In the genomic region with DNA sequence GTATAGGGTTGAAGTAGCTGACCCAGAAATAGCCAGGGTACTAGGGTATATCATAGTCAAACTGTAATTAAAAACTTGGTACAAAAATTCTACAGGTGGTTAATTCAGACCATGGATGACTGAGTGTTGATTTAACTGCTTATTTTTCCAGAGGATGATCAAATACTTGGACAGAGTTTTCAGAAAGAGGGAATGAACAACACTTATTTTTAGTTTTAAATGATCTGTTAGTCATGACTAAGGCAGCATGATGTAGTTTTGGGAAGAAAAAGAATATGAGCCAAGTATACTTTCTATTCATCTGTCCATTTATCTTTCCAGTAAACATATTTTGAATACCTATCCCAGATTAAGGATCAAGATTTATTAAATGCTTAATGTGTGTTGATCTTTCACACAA, we compare ENCODE assay signal across 1 cellular context.
TF ChIP-seq lines count a peak whose summit lies in the region.

No MANE protein-coding gene starts in this region.

TF ChIP-seq in IMR-90, 13 proteins besides CTCF, POLR2A, EP300 and RAD21:
- TF ChIP-seq MAZ (IDR thresholded peaks at IDR 0.05; ENCODE audit: borderline replicate concordance, low read depth, low read length) (no peak), SMC3 (IDR thresholded peaks at IDR 0.05; ENCODE audit: low read depth, low read length) (no peak), NFE2L2 (IDR thresholded peaks at IDR 0.05; ENCODE audit: low read depth, low read length) (no peak), MXI1 (IDR thresholded peaks at IDR 0.05; ENCODE audit: borderline replicate concordance, low read depth, low read length) (no peak), FOS (IDR thresholded peaks at IDR 0.05; ENCODE audit: low read depth, low read length) (no peak), CHD1 (IDR thresholded peaks at IDR 0.05; ENCODE audit: low read depth, low read length) (no peak)
- TF ChIP-seq, protein P1, sequence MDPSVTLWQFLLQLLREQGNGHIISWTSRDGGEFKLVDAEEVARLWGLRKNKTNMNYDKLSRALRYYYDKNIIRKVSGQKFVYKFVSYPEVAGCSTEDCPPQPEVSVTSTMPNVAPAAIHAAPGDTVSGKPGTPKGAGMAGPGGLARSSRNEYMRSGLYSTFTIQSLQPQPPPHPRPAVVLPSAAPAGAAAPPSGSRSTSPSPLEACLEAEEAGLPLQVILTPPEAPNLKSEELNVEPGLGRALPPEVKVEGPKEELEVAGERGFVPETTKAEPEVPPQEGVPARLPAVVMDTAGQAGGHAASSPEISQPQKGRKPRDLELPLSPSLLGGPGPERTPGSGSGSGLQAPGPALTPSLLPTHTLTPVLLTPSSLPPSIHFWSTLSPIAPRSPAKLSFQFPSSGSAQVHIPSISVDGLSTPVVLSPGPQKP (IDR thresholded peaks at IDR 0.05; ENCODE audit: borderline replicate concordance, low read depth, low read length): no peak
